In genomic region chr5:95631991-95632675, GRCh38 we compare ENCODE assay signal across 8 cellular contexts. TPM values are rescaled to one million over a fixed set of nuclear protein-coding genes. Genes with fewer than 3 reads are reported as not detected.
A peak's percentile ranks its signal among the peaks of the same experiment; 100 is the strongest.
DNase-seq lines count a peak whose midpoint lies in the region; ATAC-seq and TF ChIP-seq lines count a peak whose summit lies in the region.

No MANE protein-coding gene starts in this region.

- TF ChIP-seq POLR2A in sigmoid colon (IDR thresholded peaks at IDR 0.05) = no peak

- no peak overlapping the region for H3K27ac ChIP-seq in sigmoid colon

- TF ChIP-seq CTCF in sigmoid colon (IDR thresholded peaks at IDR 0.05) = no peak

- no peaks in the 10 kb centered on the region for H3K9me3 ChIP-seq in sigmoid colon

- H3K27me3 ChIP-seq in sigmoid colon = peaks cover 0 to 7% (median 0%) of the 10 kb centered on the region in 3 donors

- no peak overlapping the region for H3K4me3 ChIP-seq in sigmoid colon

- ATAC-seq in GM19328 (IDR thresholded peaks at IDR 0.05; ENCODE audit: unreplicated experiment) = peak; percentile 88
- peak; percentile 94 for ATAC-seq in HG03432 (IDR thresholded peaks at IDR 0.05; ENCODE audit: unreplicated experiment)

- no peaks in the 10 kb centered on the region for H3K36me3 ChIP-seq in sigmoid colon

- DNase-seq in A172 (ENCODE audit: low spot score) (peak; percentile 77), dermis blood vessel endothelial cell (peak; percentile 81), sigmoid colon (no peak), HT-29 (ENCODE audit: low spot score) (no peak)
- DNase-seq in activated CD4-positive, CD25-positive, alpha-beta regulatory T cell (lab: John Stamatoyannopoulos, UW) = peak; percentile 12 to 32 (median 20)
- DNase-seq in stimulated activated CD4-positive, alpha-beta T cell treated with anti-CD3 and anti-CD28 coated beads, Interleukin-1b, Interleukin-23, amount 100 ng/mL, for 24 hours (ENCODE audit: low read depth in 4 of 4, low spot score in 1 of 4) = peak in 3 of 4 experiments; percentile 43 to 55 (median 54)

- WGBS in sigmoid colon, 2 donors = 78 to 84% methylated on average over 4 of the region's 4 CpGs

- no peak for TF ChIP-seq EP300 in sigmoid colon (IDR thresholded peaks at IDR 0.05)

- no peaks in the 10 kb centered on the region for H3K4me1 ChIP-seq in sigmoid colon

- intact Hi-C loops in sigmoid colon (cut with DNase I) = no loop called here

RNA-seq across cellular contexts. Expression of gene GPR150, which starts 12.2 kb away (rescaled TPM):
- not detected in 2 replicates for total RNA-seq in A172 (2014; rRNA removed; shearing (Covaris generic))
- 0.05 and 0.17 TPM in 2 replicates for total RNA-seq in dermis blood vessel endothelial cell
- under 1 TPM in 2 of 4 donors, not detected in 2; 0.14 to 0.36 TPM for total RNA-seq in sigmoid colon
- polyA plus RNA-seq in sigmoid colon = under 1 TPM in 2 of 3 donors, not detected in 1; 0.36 to 0.60 TPM
- not detected in 2 replicates for total RNA-seq in HT-29 (2014; rRNA removed; shearing (Covaris generic))

RNA-seq across cellular contexts. Expression of gene RFESD, which starts 14.4 kb away (rescaled TPM):
- 5.3 and 7.1 TPM in 2 replicates for total RNA-seq in A172 (2014; rRNA removed; shearing (Covaris generic))
- total RNA-seq in dermis blood vessel endothelial cell = 0.34 and 0.70 TPM in 2 replicates
- total RNA-seq in sigmoid colon = 1 to 10 TPM; 1.2 to 4.9 (median 2.1) TPM
- polyA plus RNA-seq in sigmoid colon = 1 to 10 TPM in 2 of 3 donors, not detected in 1; 1.2 to 2.0 TPM
- 0.03 TPM in 1 of 2 replicates, not detected in the other for total RNA-seq in HT-29 (2014; rRNA removed; shearing (Covaris generic))

RNA-seq across cellular contexts. Expression of gene SPATA9, which starts 50.7 kb away (rescaled TPM):
- not detected in 2 replicates for total RNA-seq in A172 (2014; rRNA removed; shearing (Covaris generic))
- total RNA-seq in dermis blood vessel endothelial cell (not detected in 2 replicates), sigmoid colon (1 to 10 TPM in 1 of 4 donors, not detected in 3; 1.1 TPM)
- polyA plus RNA-seq in sigmoid colon = under 1 TPM in 1 of 3 donors, not detected in 2; 0.36 TPM
- total RNA-seq in HT-29 (2014; rRNA removed; shearing (Covaris generic)) = not detected in 2 replicates

Comparison
In these comparisons a context has a peak if more than half of its experiments do, and no peak if none do; other contexts are left out.
1. DNase-seq: peak in A172 (single experiment), activated CD4-positive, CD25-positive, alpha-beta regulatory T cell (4 of 4), dermis blood vessel endothelial cell (single experiment) and stimulated activated CD4-positive, alpha-beta T cell treated with anti-CD3 and anti-CD28 coated beads, Interleukin-1b, Interleukin-23, amount 100 ng/mL, for 24 hours (3 of 4); none in sigmoid colon (single experiment) and HT-29 (single experiment).